Comparison of ENCODE assay signal across 19 cellular contexts in genomic region chr12:92473564-92473963, GRCh38.
DNase-seq lines count a peak whose midpoint lies in the region; ATAC-seq, FAIRE-seq and TF ChIP-seq lines count a peak whose summit lies in the region.
"Had no signal": no experiment of that assay in that cellular context is flagged by ENCODE, and none has a peak within 500 bp of the region (broad histone marks: within the 10 kb centered on the region; RNA-seq: fewer than 3 reads in every experiment).

No MANE protein-coding gene starts in this region.

- intact Hi-C loops in activated B cell treated with CpG ODN at 0.5 μM for 24 hours (cut with micrococcal nuclease) = no loop called here

- H3K36me3 Mint-ChIP-seq in activated B cell treated with CpG ODN at 0.5 μM for 24 hours (ENCODE audit: low read depth) (peaks cover 46% of the 10 kb centered on the region), naive B cell (peaks cover 29 to 36% of the 10 kb centered on the region in 2 donors), nephron progenitor cell (ENCODE audit: low read depth) (no peaks in the 10 kb centered on the region)
- peaks cover 21% of the 10 kb centered on the region for H3K36me3 Mint-ChIP-seq in stimulated activated memory B cell treated with anti-CD40 and anti-IgM and Interleukin-4, amounts not matched to agents 10 μg/mL and 1 μg/mL and 100 μg/mL, for 72 hours

- H2AFZ ChIP-seq in SK-N-SH (ENCODE audit: low read depth) = no peak overlapping the region
- H2AFZ ChIP-seq: PC-9 had no signal

- H3K4me3 Mint-ChIP-seq in activated B cell treated with CpG ODN at 0.5 μM for 24 hours = peak overlapping the region; percentile 20
- peak overlapping the region in 7 of 8 donors; percentile 35 to 70 (median 63) for H3K4me3 Mint-ChIP-seq in naive B cell
- H3K4me3 Mint-ChIP-seq in stimulated activated memory B cell treated with anti-CD40 and anti-IgM and Interleukin-4, amounts not matched to agents 10 μg/mL and 1 μg/mL and 100 μg/mL, for 72 hours = no peak overlapping the region
- H3K4me3 Mint-ChIP-seq in nephron progenitor cell = no peak overlapping the region

- TF ChIP-seq CTCF in activated B cell treated with CpG ODN at 0.5 μM for 24 hours (IDR thresholded peaks at IDR 0.05) = no peak
- TF ChIP-seq CTCF in SK-N-SH (IDR thresholded peaks at IDR 0.05) = no peak
- TF ChIP-seq CTCF in nephron progenitor cell (IDR thresholded peaks at IDR 0.05) = no peak

- H3K27ac ChIP-seq in SK-N-SH (ENCODE audit: low read depth in 2 of 2, low read length in 1 of 2) = no peak overlapping the region
- H3K27ac ChIP-seq: PC-9, RWPE1 had no signal

- no peaks in the 10 kb centered on the region for H3K9me3 ChIP-seq in SK-N-SH
- H3K9me3 ChIP-seq: HAP-1 had no signal

- no peaks in the 10 kb centered on the region for H3K79me2 ChIP-seq in SK-N-SH (ENCODE audit: insufficient read depth)

- H3K4me2 ChIP-seq in SK-N-SH = no peak overlapping the region
- H3K4me2 ChIP-seq: PC-9 had no signal

- H3K9me2 ChIP-seq in SK-N-SH = no peaks in the 10 kb centered on the region

- no peaks in the 10 kb centered on the region for H3K27me3 ChIP-seq in SK-N-SH (ENCODE audit: insufficient read depth)

- TF ChIP-seq EP300 in SK-N-SH (IDR thresholded peaks at IDR 0.05; ENCODE audit: borderline replicate concordance in 1 of 2, low read depth in 1 of 2, low read length in 1 of 2) = no peak

- DNase-seq in GM18507 (ENCODE audit: extremely low spot score, insufficient read length, low read depth) (no peak), activated B cell treated with CpG ODN at 0.5 μM for 24 hours (no peak), naive B cell (no peak), NCI-H82 (lab: John Stamatoyannopoulos, UW) (no peak), SK-N-SH (no peak), nephron progenitor cell (no peak)
- DNase-seq: C1 segment of cervical spinal cord, KG1, NCI-H1105 treated with DMSO at 0.1 percent for 48 hours, NCI-H1694, NCI-H2081 treated with DMSO at 0.1 percent for 48 hours, NCI-H226, NCI-H524, PC-9, SIG-M5 had no signal

- peak; percentile 5 for FAIRE-seq in GM18507 (lab: Jason Lieb, UNC)
- FAIRE-seq: D721Med had no signal

- H3K4me1 Mint-ChIP-seq in activated B cell treated with CpG ODN at 0.5 μM for 24 hours (peaks cover 92% of the 10 kb centered on the region), naive B cell (peaks cover 53 to 91% (median 60%) of the 10 kb centered on the region in 3 donors), nephron progenitor cell (peaks cover 7% of the 10 kb centered on the region)
- peaks cover 79% of the 10 kb centered on the region for H3K4me1 Mint-ChIP-seq in stimulated activated memory B cell treated with anti-CD40 and anti-IgM and Interleukin-4, amounts not matched to agents 10 μg/mL and 1 μg/mL and 100 μg/mL, for 72 hours

- WGBS in SK-N-SH (ENCODE audit: low lambda C conversion rate) = 82% methylated on average over 2 of the region's 2 CpGs

- ATAC-seq in activated B cell treated with CpG ODN at 0.5 μM for 24 hours (ENCODE audit: low read depth) (no peak), naive B cell (ENCODE audit: low read depth in 2 of 2) (no peak)
- no peak for ATAC-seq in stimulated activated memory B cell treated with anti-CD40 and anti-IgM and Interleukin-4, amounts not matched to agents 10 μg/mL and 1 μg/mL and 100 μg/mL, for 72 hours

- CTCF ChIA-PET in activated B cell treated with CpG ODN at 0.5 μM for 24 hours (lab: Charles Lee) = interaction anchor here (0.9 to 1.4 kb wide), 4 partner anchors 12 to 33 kb away, joined by 3 to 4 read pairs (median 4); no protein-coding TSS in a partner anchor
- CTCF ChIA-PET in SK-N-SH (lab: Yijun Ruan, JAX) = interaction anchor here (1.4 kb wide), 1 partner anchor 10 kb away, joined by 5 read pairs; no protein-coding TSS in a partner anchor

- H3K4me3 ChIP-seq in SK-N-SH (ENCODE audit: low read depth in 2 of 2, low read length in 1 of 2) = no peak overlapping the region
- H3K4me3 ChIP-seq: HAP-1, PC-9 had no signal

- no peaks in the 10 kb centered on the region for H3K36me3 ChIP-seq in SK-N-SH (replicated peaks in 1 of 2; ENCODE audit: control insufficient read depth in 1 of 2, insufficient read depth in 2 of 2, low read length in 1 of 2)
- H3K36me3 ChIP-seq: HAP-1 had no signal

- H3F3A ChIP-seq in SK-N-SH (replicated peaks; ENCODE audit: insufficient read depth) = no peaks in the 10 kb centered on the region

- peak overlapping the region; percentile 96 for H3K27ac Mint-ChIP-seq in activated B cell treated with CpG ODN at 0.5 μM for 24 hours
- peak overlapping the region; percentile 68 to 95 (median 90) for H3K27ac Mint-ChIP-seq in naive B cell
- peak overlapping the region; percentile 93 for H3K27ac Mint-ChIP-seq in stimulated activated memory B cell treated with anti-CD40 and anti-IgM and Interleukin-4, amounts not matched to agents 10 μg/mL and 1 μg/mL and 100 μg/mL, for 72 hours
- no peak overlapping the region for H3K27ac Mint-ChIP-seq in nephron progenitor cell

- no peaks in the 10 kb centered on the region for H3K4me1 ChIP-seq in SK-N-SH (ENCODE audit: control insufficient read depth in 1 of 2, insufficient read depth in 2 of 2, low read depth in 1 of 2, low read length in 1 of 2)

- POLR2A ChIA-PET in activated B cell treated with CpG ODN at 0.5 μM for 24 hours (lab: Charles Lee) = interaction anchor here (0.5 to 5.0 kb wide), 17 partner anchors 8 to 332 kb away, joined by 3 to 43 read pairs (median 7); partner anchors contain the start of gene BTG1
- POLR2A ChIA-PET in SK-N-SH (lab: Yijun Ruan, JAX) = no interaction called here

- H3K9ac ChIP-seq in SK-N-SH = no peak overlapping the region

- H3K27me3 Mint-ChIP-seq in activated B cell treated with CpG ODN at 0.5 μM for 24 hours (no peaks in the 10 kb centered on the region), naive B cell (no peaks in the 10 kb centered on the region), nephron progenitor cell (ENCODE audit: low read depth, poor library complexity) (peaks cover 9% of the 10 kb centered on the region)
- H3K27me3 Mint-ChIP-seq in stimulated activated memory B cell treated with anti-CD40 and anti-IgM and Interleukin-4, amounts not matched to agents 10 μg/mL and 1 μg/mL and 100 μg/mL, for 72 hours = no peaks in the 10 kb centered on the region

- no peaks in the 10 kb centered on the region for H4K20me1 ChIP-seq in SK-N-SH (ENCODE audit: insufficient read depth)

- TF ChIP-seq RAD21 in SK-N-SH (IDR thresholded peaks at IDR 0.05; ENCODE audit: low read length) = no peak

- H3K9me3 Mint-ChIP-seq in activated B cell treated with CpG ODN at 0.5 μM for 24 hours (peaks cover 3% of the 10 kb centered on the region), naive B cell (peaks cover 0 to 4% (median 0%) of the 10 kb centered on the region in 7 donors), nephron progenitor cell (no peaks in the 10 kb centered on the region)
- no peaks in the 10 kb centered on the region for H3K9me3 Mint-ChIP-seq in stimulated activated memory B cell treated with anti-CD40 and anti-IgM and Interleukin-4, amounts not matched to agents 10 μg/mL and 1 μg/mL and 100 μg/mL, for 72 hours

TF ChIP-seq in SK-N-SH, 30 proteins besides CTCF, POLR2A, EP300 and RAD21:
- TF ChIP-seq USF2 (IDR thresholded peaks at IDR 0.05; ENCODE audit: borderline replicate concordance, low read depth, low read length) = no peak
- TF ChIP-seq GATA2 (CRISPR knock-in tag; IDR thresholded peaks at IDR 0.05) = no peak

Comparison
In these comparisons a context has a peak if more than half of its experiments do, and no peak if none do; other contexts are left out.
1. H3K4me3 Mint-ChIP-seq: peak in activated B cell treated with CpG ODN at 0.5 μM for 24 hours (single experiment) and naive B cell (7 of 8); none in stimulated activated memory B cell treated with anti-CD40 and anti-IgM and Interleukin-4, amounts not matched to agents 10 μg/mL and 1 μg/mL and 100 μg/mL, for 72 hours (single experiment) and nephron progenitor cell (single experiment).